In genomic region chr15:77689821-77690220, GRCh38 we compare ENCODE assay signal across 23 cellular contexts. TPM values are rescaled to one million over a fixed set of nuclear protein-coding genes. Genes with fewer than 3 reads are reported as not detected.
A peak's percentile ranks its signal among the peaks of the same experiment; 100 is the strongest.
DNase-seq lines count a peak whose midpoint lies in the region; ATAC-seq, FAIRE-seq and TF ChIP-seq lines count a peak whose summit lies in the region.
"Had no signal": no experiment of that assay in that cellular context is flagged by ENCODE, and none has a peak within 500 bp of the region (broad histone marks: within the 10 kb centered on the region; RNA-seq: fewer than 3 reads in every experiment).

No MANE protein-coding gene starts in this region.

- WGBS in HepG2 (ENCODE audit: low lambda C conversion rate), result 4% methylated on average over 4 of the region's 4 CpGs
- 51% methylated on average over 4 of the region's 4 CpGs for WGBS in right lobe of liver (ENCODE audit: insufficient coverage, low coverage, low lambda C conversion rate, missing lambda C conversion rate)

- POLR2A ChIA-PET in HepG2 (lab: Yijun Ruan, JAX), result no interaction called here
- POLR2A ChIA-PET in A673 (lab: Charles Lee; ENCODE audit: low non-redundant PET), result no interaction called here

- TF ChIP-seq EP300 in HepG2 (IDR thresholded peaks at IDR 0.05; ENCODE audit: low read depth in 2 of 2, low read length in 2 of 2) (no peak), HepG2 (CRISPR knock-in tag; IDR thresholded peaks at IDR 0.05; ENCODE audit: borderline replicate concordance) (no peak)

- H3K9me3 ChIP-seq in HepG2 (ENCODE audit: low read length) (no peaks in the 10 kb centered on the region), right lobe of liver (no peaks in the 10 kb centered on the region), A673 (ENCODE audit: low read depth, low read length, poor library complexity, severe bottlenecking) (no peaks in the 10 kb centered on the region)
- H3K9me3 ChIP-seq: A549, BE2C, BLaER1, Caco-2 had no signal

- no peaks in the 10 kb centered on the region for H3K36me3 Mint-ChIP-seq in neural crest cell (ENCODE audit: low read depth)
- H3K36me3 Mint-ChIP-seq: CD8-positive, alpha-beta T cell had no signal

- H3K79me2 ChIP-seq in HepG2 (ENCODE audit: insufficient read depth, low read length), result no peaks in the 10 kb centered on the region

- H3K27ac ChIP-seq in HepG2 (ENCODE audit: extremely low read length, insufficient read depth, low read length) (no peak overlapping the region), right lobe of liver (no peak overlapping the region), A673 (ENCODE audit: low read depth, low read length, poor library complexity, severe bottlenecking) (no peak overlapping the region)
- H3K27ac ChIP-seq: 22Rv1, A549, BLaER1, C4-2B had no signal

- in situ Hi-C loops in HepG2 (cut with HindIII; ENCODE audit: extremely low pct_ligation_motif_present, low pct_unique_long_range_greater_than_20kb), result no loop called here

- no peak overlapping the region for H3K4me3 ChIP-seq in HepG2 (replicated peaks in 1 of 3; ENCODE audit: insufficient read depth in 1 of 3, low read depth in 2 of 3, low read length in 3 of 3)
- no peak overlapping the region for H3K4me3 ChIP-seq in right lobe of liver
- H3K4me3 ChIP-seq in A673 (ENCODE audit: low read depth, low read length, poor library complexity, severe bottlenecking), result no peak overlapping the region
- H3K4me3 ChIP-seq: A549, BLaER1, GM12878 had no signal

- H3K27me3 ChIP-seq in HepG2 (ENCODE audit: control insufficient read depth in 1 of 2, insufficient read depth in 2 of 2, low read length in 2 of 2), result peaks cover 0 to 6% of the 10 kb centered on the region in 2 experiments; a peak in 1 of 5 replicates
- no peaks in the 10 kb centered on the region for H3K27me3 ChIP-seq in right lobe of liver
- H3K27me3 ChIP-seq in A673 (replicated peaks; ENCODE audit: insufficient read depth, low read depth, low read length, poor library complexity), result no peaks in the 10 kb centered on the region
- H3K27me3 ChIP-seq: BE2C, BLaER1 had no signal

- H3K36me3 ChIP-seq in HepG2 (replicated peaks in 1 of 2; ENCODE audit: control insufficient read depth in 1 of 2, insufficient read depth in 2 of 2, low read length in 2 of 2) (no peaks in the 10 kb centered on the region), right lobe of liver (no peaks in the 10 kb centered on the region), A673 (ENCODE audit: insufficient read depth, low read length, poor library complexity, severe bottlenecking) (peaks cover 7% of the 10 kb centered on the region)
- H3K36me3 ChIP-seq: BE2C, BLaER1 had no signal

- peaks cover 10% of the 10 kb centered on the region for H3K27me3 Mint-ChIP-seq in neural crest cell (ENCODE audit: low read depth)

- no peak overlapping the region for H3K9ac ChIP-seq in HepG2 (ENCODE audit: insufficient read depth, low read depth, low read length)
- H3K9ac ChIP-seq: BLaER1 had no signal

- TF ChIP-seq CTCF in HepG2 (CRISPR knock-in tag; IDR thresholded peaks at IDR 0.05), result no peak
- TF ChIP-seq CTCF in right lobe of liver (IDR thresholded peaks at IDR 0.05), result no peak
- TF ChIP-seq CTCF in neural crest cell (conservative IDR thresholded peaks at IDR 0.05), result no peak
- no peak for TF ChIP-seq CTCF in A673 (conservative IDR thresholded peaks at IDR 0.05; ENCODE audit: low read depth, low read length)

- H3K4me2 ChIP-seq in HepG2 (ENCODE audit: low read depth, low read length), result no peak overlapping the region
- H3K4me2 ChIP-seq: A549, BLaER1 had no signal

- ATAC-seq in HepG2, result no peak
- ATAC-seq in right lobe of liver, result no peak
- ATAC-seq: A549; CD8-positive, alpha-beta T cell; GM12878 had no signal

- FAIRE-seq in HepG2 (lab: Jason Lieb, UNC), result no peak
- FAIRE-seq: A549, D721Med, G401.6, GM12878, GM12892, GM18507 had no signal

- H3K9me3 Mint-ChIP-seq in neural crest cell, result no peaks in the 10 kb centered on the region
- H3K9me3 Mint-ChIP-seq: CD4-positive, alpha-beta T cell; CD8-positive, alpha-beta T cell had no signal

- H3K4me1 ChIP-seq in HepG2 (ENCODE audit: insufficient read depth, low read length) (no peaks in the 10 kb centered on the region), right lobe of liver (no peaks in the 10 kb centered on the region), A673 (ENCODE audit: insufficient read depth, low read length, poor library complexity, severe bottlenecking) (no peaks in the 10 kb centered on the region)
- H3K4me1 ChIP-seq: BLaER1, Caco-2 had no signal

- DNase-seq in HepG2 (ENCODE audit: low spot score) (no peak), right lobe of liver (no peak), neural crest cell (ENCODE audit: low read depth, low spot score) (no peak), A673 (ENCODE audit: low spot score) (no peak), GM03348 (ENCODE audit: low spot score) (no peak)
- DNase-seq: ACHN; BE2C; Caco-2; Calu3; CD4-positive, alpha-beta T cell; CD8-positive, alpha-beta T cell; DMS79 treated with DMSO at 0.1 percent for 48 hours; GF-D8 had no signal

- CTCF ChIA-PET in HepG2 (lab: Yijun Ruan, JAX; ENCODE audit: low intra/inter-chr PET ratio, low total read pairs) (no interaction called here), A673 (lab: Charles Lee) (no interaction called here)

- no peak overlapping the region for H2AFZ ChIP-seq in HepG2 (ENCODE audit: low read length)

- no peaks in the 10 kb centered on the region for H4K20me1 ChIP-seq in HepG2 (ENCODE audit: insufficient read depth, low read length)
- H4K20me1 ChIP-seq: BLaER1 had no signal

- TF ChIP-seq RAD21 in HepG2 (CRISPR knock-in tag; IDR thresholded peaks at IDR 0.05), result no peak

- H3K27ac Mint-ChIP-seq in neural crest cell (ENCODE audit: unreplicated experiment), result peak overlapping the region; percentile 69
- H3K27ac Mint-ChIP-seq: CD4-positive, alpha-beta T cell; CD8-positive, alpha-beta T cell had no signal

- H3K4me3 Mint-ChIP-seq in neural crest cell, result no peak overlapping the region
- H3K4me3 Mint-ChIP-seq: CD4-positive, alpha-beta T cell; CD8-positive, alpha-beta T cell had no signal

- H3K4me1 Mint-ChIP-seq in neural crest cell, result peaks cover 12% of the 10 kb centered on the region

- intact Hi-C loops in HepG2 (cut with micrococcal nuclease; ENCODE audit: unreplicated experiment), result no loop called here
- intact Hi-C loops in right lobe of liver (cut with DNase I), result no loop called here
- intact Hi-C loops in A673 (cut with micrococcal nuclease; ENCODE audit: unreplicated experiment), result no loop called here

- no peak for TF ChIP-seq POLR2A in HepG2 (IDR thresholded peaks at IDR 0.05; ENCODE audit: insufficient read depth in 1 of 2, low read depth in 2 of 2, low read length in 2 of 2)
- no peak for TF ChIP-seq POLR2A in right lobe of liver (IDR thresholded peaks at IDR 0.05)

- BruUV-seq in HepG2 (replicated peaks; lab: Mats Ljungman, UMichigan), result no TSS peak
- BruUV-seq in A673 (replicated peaks; lab: Mats Ljungman, UMichigan), result no TSS peak

TF ChIP-seq in HepG2, 621 proteins besides CTCF, POLR2A, EP300 and RAD21:
- TF ChIP-seq ATF7 (IDR thresholded peaks at IDR 0.05) (peak; percentile 70), ATF7 (CRISPR knock-in tag; IDR thresholded peaks at IDR 0.05) (no peak), ZNF460 (CRISPR knock-in tag; IDR thresholded peaks at IDR 0.05; ENCODE audit: borderline replicate concordance) (no peak)

RNA-seq across cellular contexts. Expression of gene LINGO1, which starts 57.1 kb away (rescaled TPM):
- total RNA-seq in HepG2 (2016; rRNA removed; fragmentation: Illumina TruSeq; extraction: Trizol) (not detected in 2 replicates), right lobe of liver (1 to 10 TPM in 1 of 6 experiments, under 1 TPM in 5; 0.31 to 1.2 (median 0.39) TPM), neural crest cell (31.0 and 36.8 TPM in 2 replicates), A673 (2021) (93.7 and 111 TPM in 2 replicates)
- total RNA-seq in HepG2 (2016; cell fraction: cytosol; rRNA removed; fragmentation: Illumina TruSeq; extraction: Trizol; ENCODE audit: low read depth), result not detected in 2 replicates
- 0.06 TPM in 1 of 2 replicates, not detected in the other for total RNA-seq in HepG2 (2016; cell fraction: insoluble cytoplasmic fraction; rRNA removed; fragmentation: Illumina TruSeq; extraction: Trizol)
- 0.14 TPM in 1 of 2 replicates, not detected in the other for total RNA-seq in HepG2 (2016; cell fraction: membrane; rRNA removed; fragmentation: Illumina TruSeq; extraction: Trizol)
- total RNA-seq in HepG2 (2016; cell fraction: nucleus; rRNA removed; fragmentation: Illumina TruSeq; extraction: Trizol), result not detected in 2 replicates
- 0.07 and 0.08 TPM in 2 replicates for polyA plus RNA-seq in HepG2 (2011; rRNA removed)
- polyA plus RNA-seq in HepG2 (2011; cell fraction: cytosol; rRNA removed), result 0.07 and 0.14 TPM in 2 replicates
- 0.05 TPM in 1 of 2 replicates, not detected in the other for polyA plus RNA-seq in HepG2 (2011; cell fraction: nucleus; rRNA removed)
- polyA plus RNA-seq in HepG2 (2012), result not detected in 2 replicates
- 0.05 TPM in 1 of 2 replicates, not detected in the other for polyA plus RNA-seq in HepG2 (2016; cell fraction: cytosol; fragmentation: Illumina TruSeq; extraction: Trizol; ENCODE audit: low read depth)
- polyA plus RNA-seq in HepG2 (2016; cell fraction: insoluble cytoplasmic fraction; fragmentation: Illumina TruSeq; extraction: Trizol; ENCODE audit: low read depth), result 0.10 TPM in 1 of 2 replicates, not detected in the other
- 0.16 TPM in 2 replicates for polyA plus RNA-seq in HepG2 (2016; cell fraction: membrane; fragmentation: Illumina TruSeq; extraction: Trizol; ENCODE audit: low read depth)
- not detected in 2 replicates for polyA plus RNA-seq in HepG2 (2016; cell fraction: nucleus; fragmentation: Illumina TruSeq; extraction: Trizol; ENCODE audit: insufficient read depth, low read depth)
- 1.4 TPM in 1 of 2 replicates, not detected in the other for polyA minus RNA-seq in HepG2 (2011; rRNA and poly(A)+ RNA removed; ENCODE audit: low replicate concordance)
- not detected in 2 replicates for polyA minus RNA-seq in HepG2 (2011; cell fraction: cytosol; rRNA and poly(A)+ RNA removed)
- polyA minus RNA-seq in HepG2 (2011; cell fraction: nucleus; rRNA and poly(A)+ RNA removed), result not detected in 2 replicates
- total RNA-seq: Calu3; CD4-positive, alpha-beta T cell; CD8-positive, alpha-beta T cell; GM12878 had no signal
- polyA plus RNA-seq: AG04450 had no signal

Comparison
In these comparisons a context has a peak if more than half of its experiments do, and no peak if none do; other contexts are left out.
1. RNA of gene LINGO1, which starts 57.1 kb away (total RNA-seq): 93.7 to 111 TPM in A673 and 31.0 to 36.8 TPM in neural crest cell; 0.31 to 1.2 TPM in right lobe of liver and 0.06 to 0.14 TPM in HepG2; every median in the first group is over 10 times any median in the second.